In the genomic region with DNA sequence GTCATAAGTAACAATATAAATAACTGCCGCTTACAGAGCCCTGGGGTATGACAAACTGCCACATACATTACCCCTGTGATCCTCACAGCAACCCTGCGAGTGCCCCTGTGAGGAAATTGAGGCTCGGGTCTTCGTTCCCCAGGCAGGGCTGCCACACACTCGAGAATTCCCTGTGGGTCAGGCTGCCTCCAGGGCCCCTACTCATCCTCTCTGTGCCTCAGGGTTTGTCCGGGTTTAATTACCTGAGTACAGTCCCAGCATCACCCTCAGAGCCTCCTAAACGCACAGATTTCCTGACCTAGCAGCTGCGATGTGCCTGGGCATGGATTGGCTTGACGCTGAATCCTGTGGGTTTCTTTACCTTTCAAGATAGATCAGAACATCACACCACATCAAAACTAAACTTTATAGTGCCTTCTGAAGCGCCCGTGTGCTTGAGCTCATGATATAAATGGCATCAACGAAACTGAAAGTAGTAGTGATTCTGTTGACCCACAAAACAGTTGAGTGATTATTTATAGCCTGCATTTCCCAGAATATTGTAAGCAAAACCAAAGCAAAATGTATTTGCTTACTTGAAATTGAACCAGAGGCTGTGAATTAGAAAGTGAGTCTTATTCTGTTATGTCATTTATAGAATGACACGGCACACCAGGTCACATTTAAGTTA, we compare ENCODE assay signal across 2 cellular contexts.
TF ChIP-seq lines count a peak whose summit lies in the region.

No MANE protein-coding gene starts in this region.

TF ChIP-seq in liver, 16 proteins besides CTCF, POLR2A, EP300 and RAD21:
- peak in 1 of 2 donors; percentile 35 for TF ChIP-seq RXRA (IDR thresholded peaks at IDR 0.05)
- TF ChIP-seq HNF4G (IDR thresholded peaks at IDR 0.05): no peak
- peak; percentile 44 for TF ChIP-seq YY1 (IDR thresholded peaks at IDR 0.05)
- TF ChIP-seq, protein P1, sequence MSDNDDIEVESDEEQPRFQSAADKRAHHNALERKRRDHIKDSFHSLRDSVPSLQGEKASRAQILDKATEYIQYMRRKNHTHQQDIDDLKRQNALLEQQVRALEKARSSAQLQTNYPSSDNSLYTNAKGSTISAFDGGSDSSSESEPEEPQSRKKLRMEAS (IDR thresholded peaks at IDR 0.05): no peak
- TF ChIP-seq NR2F2 (IDR thresholded peaks at IDR 0.05): peak; percentile 35
- TF ChIP-seq GABPA (IDR thresholded peaks at IDR 0.05 in 1 of 2, conservative IDR thresholded peaks at IDR 0.05 in 1 of 2): no peak
- TF ChIP-seq SP1 (IDR thresholded peaks at IDR 0.05): peak; percentile 83
- peak in 1 of 2 donors; percentile 22 for TF ChIP-seq HNF4A (conservative IDR thresholded peaks at IDR 0.05)

TF ChIP-seq in HepG2, 621 proteins besides CTCF, POLR2A, EP300 and RAD21:
- TF ChIP-seq ZNF484 (CRISPR knock-in tag; IDR thresholded peaks at IDR 0.05; ENCODE audit: borderline replicate concordance, low read depth) (no peak), GABPB1 (CRISPR knock-in tag; IDR thresholded peaks at IDR 0.05) (no peak), ZNF101 (CRISPR knock-in tag; IDR thresholded peaks at IDR 0.05; ENCODE audit: borderline replicate concordance, low read depth) (no peak), ATF7-NPFF (CRISPR knock-in tag; IDR thresholded peaks at IDR 0.05; ENCODE audit: low read depth) (no peak), ZNF33B (CRISPR knock-in tag; IDR thresholded peaks at IDR 0.05) (no peak), NCOR1 (IDR thresholded peaks at IDR 0.05; ENCODE audit: borderline replicate concordance, low read length) (no peak), CENPT (CRISPR knock-in tag; IDR thresholded peaks at IDR 0.05; ENCODE audit: low read depth) (no peak), RFX1 (IDR thresholded peaks at IDR 0.05) (no peak), HOXA9 (CRISPR knock-in tag; IDR thresholded peaks at IDR 0.05; ENCODE audit: borderline replicate concordance) (no peak), MAFG (CRISPR knock-in tag; IDR thresholded peaks at IDR 0.05) (no peak)
- TF ChIP-seq, protein P2, sequence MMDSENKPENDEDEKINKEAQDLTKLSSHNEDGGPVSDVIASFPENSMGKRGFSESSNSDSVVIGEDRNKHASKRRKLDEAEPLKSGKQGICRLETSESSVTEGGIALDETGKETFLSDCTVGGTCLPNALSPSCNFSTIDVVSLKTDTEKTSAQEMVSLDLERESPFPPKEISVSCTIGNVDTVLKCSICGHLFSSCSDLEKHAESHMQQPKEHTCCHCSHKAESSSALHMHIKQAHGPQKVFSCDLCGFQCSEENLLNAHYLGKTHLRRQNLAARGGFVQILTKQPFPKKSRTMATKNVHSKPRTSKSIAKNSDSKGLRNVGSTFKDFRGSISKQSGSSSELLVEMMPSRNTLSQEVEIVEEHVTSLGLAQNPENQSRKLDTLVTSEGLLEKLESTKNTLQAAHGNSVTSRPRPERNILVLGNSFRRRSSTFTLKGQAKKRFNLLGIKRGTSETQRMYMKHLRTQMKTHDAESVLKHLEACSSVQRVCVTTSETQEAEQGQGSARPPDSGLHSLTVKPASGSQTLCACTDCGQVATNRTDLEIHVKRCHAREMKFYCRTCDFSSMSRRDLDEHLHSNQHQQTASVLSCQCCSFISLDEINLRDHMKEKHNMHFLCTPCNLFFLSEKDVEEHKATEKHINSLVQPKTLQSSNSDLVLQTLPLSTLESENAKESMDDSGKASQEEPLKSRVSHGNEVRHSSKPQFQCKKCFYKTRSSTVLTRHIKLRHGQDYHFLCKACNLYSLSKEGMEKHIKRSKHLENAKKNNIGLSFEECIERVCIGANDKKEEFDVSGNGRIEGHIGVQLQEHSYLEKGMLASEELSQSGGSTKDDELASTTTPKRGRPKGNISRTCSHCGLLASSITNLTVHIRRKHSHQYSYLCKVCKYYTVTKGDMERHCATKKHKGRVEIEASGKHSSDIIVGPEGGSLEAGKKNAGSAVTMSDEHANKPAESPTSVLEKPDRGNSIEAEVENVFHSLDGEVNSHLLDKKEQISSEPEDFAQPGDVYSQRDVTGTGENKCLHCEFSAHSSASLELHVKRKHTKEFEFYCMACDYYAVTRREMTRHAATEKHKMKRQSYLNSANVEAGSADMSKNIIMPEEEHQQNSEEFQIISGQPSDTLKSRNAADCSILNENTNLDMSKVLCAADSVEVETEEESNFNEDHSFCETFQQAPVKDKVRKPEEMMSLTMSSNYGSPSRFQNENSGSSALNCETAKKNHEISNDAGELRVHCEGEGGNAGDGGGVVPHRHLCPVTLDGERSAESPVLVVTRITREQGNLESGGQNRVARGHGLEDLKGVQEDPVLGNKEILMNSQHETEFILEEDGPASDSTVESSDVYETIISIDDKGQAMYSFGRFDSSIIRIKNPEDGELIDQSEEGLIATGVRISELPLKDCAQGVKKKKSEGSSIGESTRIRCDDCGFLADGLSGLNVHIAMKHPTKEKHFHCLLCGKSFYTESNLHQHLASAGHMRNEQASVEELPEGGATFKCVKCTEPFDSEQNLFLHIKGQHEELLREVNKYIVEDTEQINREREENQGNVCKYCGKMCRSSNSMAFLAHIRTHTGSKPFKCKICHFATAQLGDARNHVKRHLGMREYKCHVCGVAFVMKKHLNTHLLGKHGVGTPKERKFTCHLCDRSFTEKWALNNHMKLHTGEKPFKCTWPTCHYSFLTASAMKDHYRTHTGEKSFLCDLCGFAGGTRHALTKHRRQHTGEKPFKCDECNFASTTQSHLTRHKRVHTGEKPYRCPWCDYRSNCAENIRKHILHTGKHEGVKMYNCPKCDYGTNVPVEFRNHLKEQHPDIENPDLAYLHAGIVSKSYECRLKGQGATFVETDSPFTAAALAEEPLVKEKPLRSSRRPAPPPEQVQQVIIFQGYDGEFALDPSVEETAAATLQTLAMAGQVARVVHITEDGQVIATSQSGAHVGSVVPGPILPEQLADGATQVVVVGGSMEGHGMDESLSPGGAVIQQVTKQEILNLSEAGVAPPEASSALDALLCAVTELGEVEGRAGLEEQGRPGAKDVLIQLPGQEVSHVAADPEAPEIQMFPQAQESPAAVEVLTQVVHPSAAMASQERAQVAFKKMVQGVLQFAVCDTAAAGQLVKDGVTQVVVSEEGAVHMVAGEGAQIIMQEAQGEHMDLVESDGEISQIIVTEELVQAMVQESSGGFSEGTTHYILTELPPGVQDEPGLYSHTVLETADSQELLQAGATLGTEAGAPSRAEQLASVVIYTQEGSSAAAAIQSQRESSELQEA (CRISPR knock-in tag; IDR thresholded peaks at IDR 0.05; ENCODE audit: not compliant biosample characterization): no peak
- TF ChIP-seq, protein P3, sequence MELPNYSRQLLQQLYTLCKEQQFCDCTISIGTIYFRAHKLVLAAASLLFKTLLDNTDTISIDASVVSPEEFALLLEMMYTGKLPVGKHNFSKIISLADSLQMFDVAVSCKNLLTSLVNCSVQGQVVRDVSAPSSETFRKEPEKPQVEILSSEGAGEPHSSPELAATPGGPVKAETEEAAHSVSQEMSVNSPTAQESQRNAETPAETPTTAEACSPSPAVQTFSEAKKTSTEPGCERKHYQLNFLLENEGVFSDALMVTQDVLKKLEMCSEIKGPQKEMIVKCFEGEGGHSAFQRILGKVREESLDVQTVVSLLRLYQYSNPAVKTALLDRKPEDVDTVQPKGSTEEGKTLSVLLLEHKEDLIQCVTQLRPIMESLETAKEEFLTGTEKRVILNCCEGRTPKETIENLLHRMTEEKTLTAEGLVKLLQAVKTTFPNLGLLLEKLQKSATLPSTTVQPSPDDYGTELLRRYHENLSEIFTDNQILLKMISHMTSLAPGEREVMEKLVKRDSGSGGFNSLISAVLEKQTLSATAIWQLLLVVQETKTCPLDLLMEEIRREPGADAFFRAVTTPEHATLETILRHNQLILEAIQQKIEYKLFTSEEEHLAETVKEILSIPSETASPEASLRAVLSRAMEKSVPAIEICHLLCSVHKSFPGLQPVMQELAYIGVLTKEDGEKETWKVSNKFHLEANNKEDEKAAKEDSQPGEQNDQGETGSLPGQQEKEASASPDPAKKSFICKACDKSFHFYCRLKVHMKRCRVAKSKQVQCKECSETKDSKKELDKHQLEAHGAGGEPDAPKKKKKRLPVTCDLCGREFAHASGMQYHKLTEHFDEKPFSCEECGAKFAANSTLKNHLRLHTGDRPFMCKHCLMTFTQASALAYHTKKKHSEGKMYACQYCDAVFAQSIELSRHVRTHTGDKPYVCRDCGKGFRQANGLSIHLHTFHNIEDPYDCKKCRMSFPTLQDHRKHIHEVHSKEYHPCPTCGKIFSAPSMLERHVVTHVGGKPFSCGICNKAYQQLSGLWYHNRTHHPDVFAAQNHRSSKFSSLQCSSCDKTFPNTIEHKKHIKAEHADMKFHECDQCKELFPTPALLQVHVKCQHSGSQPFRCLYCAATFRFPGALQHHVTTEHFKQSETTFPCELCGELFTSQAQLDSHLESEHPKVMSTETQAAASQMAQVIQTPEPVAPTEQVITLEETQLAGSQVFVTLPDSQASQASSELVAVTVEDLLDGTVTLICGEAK (IDR thresholded peaks at IDR 0.05): no peak
- TF ChIP-seq, protein P3 (CRISPR knock-in tag; IDR thresholded peaks at IDR 0.05): no peak
- TF ChIP-seq, protein P4, sequence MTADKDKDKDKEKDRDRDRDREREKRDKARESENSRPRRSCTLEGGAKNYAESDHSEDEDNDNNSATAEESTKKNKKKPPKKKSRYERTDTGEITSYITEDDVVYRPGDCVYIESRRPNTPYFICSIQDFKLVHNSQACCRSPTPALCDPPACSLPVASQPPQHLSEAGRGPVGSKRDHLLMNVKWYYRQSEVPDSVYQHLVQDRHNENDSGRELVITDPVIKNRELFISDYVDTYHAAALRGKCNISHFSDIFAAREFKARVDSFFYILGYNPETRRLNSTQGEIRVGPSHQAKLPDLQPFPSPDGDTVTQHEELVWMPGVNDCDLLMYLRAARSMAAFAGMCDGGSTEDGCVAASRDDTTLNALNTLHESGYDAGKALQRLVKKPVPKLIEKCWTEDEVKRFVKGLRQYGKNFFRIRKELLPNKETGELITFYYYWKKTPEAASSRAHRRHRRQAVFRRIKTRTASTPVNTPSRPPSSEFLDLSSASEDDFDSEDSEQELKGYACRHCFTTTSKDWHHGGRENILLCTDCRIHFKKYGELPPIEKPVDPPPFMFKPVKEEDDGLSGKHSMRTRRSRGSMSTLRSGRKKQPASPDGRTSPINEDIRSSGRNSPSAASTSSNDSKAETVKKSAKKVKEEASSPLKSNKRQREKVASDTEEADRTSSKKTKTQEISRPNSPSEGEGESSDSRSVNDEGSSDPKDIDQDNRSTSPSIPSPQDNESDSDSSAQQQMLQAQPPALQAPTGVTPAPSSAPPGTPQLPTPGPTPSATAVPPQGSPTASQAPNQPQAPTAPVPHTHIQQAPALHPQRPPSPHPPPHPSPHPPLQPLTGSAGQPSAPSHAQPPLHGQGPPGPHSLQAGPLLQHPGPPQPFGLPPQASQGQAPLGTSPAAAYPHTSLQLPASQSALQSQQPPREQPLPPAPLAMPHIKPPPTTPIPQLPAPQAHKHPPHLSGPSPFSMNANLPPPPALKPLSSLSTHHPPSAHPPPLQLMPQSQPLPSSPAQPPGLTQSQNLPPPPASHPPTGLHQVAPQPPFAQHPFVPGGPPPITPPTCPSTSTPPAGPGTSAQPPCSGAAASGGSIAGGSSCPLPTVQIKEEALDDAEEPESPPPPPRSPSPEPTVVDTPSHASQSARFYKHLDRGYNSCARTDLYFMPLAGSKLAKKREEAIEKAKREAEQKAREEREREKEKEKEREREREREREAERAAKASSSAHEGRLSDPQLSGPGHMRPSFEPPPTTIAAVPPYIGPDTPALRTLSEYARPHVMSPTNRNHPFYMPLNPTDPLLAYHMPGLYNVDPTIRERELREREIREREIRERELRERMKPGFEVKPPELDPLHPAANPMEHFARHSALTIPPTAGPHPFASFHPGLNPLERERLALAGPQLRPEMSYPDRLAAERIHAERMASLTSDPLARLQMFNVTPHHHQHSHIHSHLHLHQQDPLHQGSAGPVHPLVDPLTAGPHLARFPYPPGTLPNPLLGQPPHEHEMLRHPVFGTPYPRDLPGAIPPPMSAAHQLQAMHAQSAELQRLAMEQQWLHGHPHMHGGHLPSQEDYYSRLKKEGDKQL (CRISPR knock-in tag; IDR thresholded peaks at IDR 0.05; ENCODE audit: low read depth): no peak
- TF ChIP-seq, protein P5, sequence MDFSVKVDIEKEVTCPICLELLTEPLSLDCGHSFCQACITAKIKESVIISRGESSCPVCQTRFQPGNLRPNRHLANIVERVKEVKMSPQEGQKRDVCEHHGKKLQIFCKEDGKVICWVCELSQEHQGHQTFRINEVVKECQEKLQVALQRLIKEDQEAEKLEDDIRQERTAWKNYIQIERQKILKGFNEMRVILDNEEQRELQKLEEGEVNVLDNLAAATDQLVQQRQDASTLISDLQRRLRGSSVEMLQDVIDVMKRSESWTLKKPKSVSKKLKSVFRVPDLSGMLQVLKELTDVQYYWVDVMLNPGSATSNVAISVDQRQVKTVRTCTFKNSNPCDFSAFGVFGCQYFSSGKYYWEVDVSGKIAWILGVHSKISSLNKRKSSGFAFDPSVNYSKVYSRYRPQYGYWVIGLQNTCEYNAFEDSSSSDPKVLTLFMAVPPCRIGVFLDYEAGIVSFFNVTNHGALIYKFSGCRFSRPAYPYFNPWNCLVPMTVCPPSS (IDR thresholded peaks at IDR 0.05): no peak
TF ChIP-seq in HepG2: peak in this region for 0.
